In genomic region chr10:124183617-124184016, GRCh38 we compare ENCODE assay signal across 15 cellular contexts.
DNase-seq lines count a peak whose midpoint lies in the region; ATAC-seq and TF ChIP-seq lines count a peak whose summit lies in the region.
"Had no signal": no experiment of that assay in that cellular context is flagged by ENCODE, and none has a peak within 500 bp of the region (broad histone marks: within the 10 kb centered on the region; RNA-seq: fewer than 3 reads in every experiment).

No MANE protein-coding gene starts in this region.

- no peaks in the 10 kb centered on the region for H3K36me3 ChIP-seq in DND-41 (ENCODE audit: insufficient read depth, low read length)

- H2AFZ ChIP-seq in DND-41 (ENCODE audit: low read depth, low read length) = no peak overlapping the region

- TF ChIP-seq CTCF in DND-41 (IDR thresholded peaks at IDR 0.05; ENCODE audit: borderline replicate concordance, extremely low read depth, low read length, poor library complexity, severe bottlenecking) = no peak
- TF ChIP-seq CTCF in osteocyte (IDR thresholded peaks at IDR 0.05) = no peak

- ATAC-seq in DND-41 (ENCODE audit: insufficient read depth, low read depth) = peak; percentile 55
- ATAC-seq in HG02970 (IDR thresholded peaks at IDR 0.05; ENCODE audit: low FRiP score, unreplicated experiment) = no peak
- no peak for ATAC-seq in GM19397 (IDR thresholded peaks at IDR 0.05; ENCODE audit: unreplicated experiment)
- ATAC-seq: GM12878 had no signal

- no peak overlapping the region for H3K4me3 Mint-ChIP-seq in osteocyte (ENCODE audit: unreplicated experiment)
- H3K4me3 Mint-ChIP-seq: CD4-positive, alpha-beta memory T cell had no signal

- H3K4me3 ChIP-seq in DND-41 (ENCODE audit: low read depth in 1 of 2, low read length in 2 of 2) = no peak overlapping the region
- H3K4me3 ChIP-seq in Jurkat, Clone E6-1 (ENCODE audit: low read length) = no peak overlapping the region
- H3K4me3 ChIP-seq: GM12878 had no signal

- H3K79me2 ChIP-seq in DND-41 (ENCODE audit: insufficient read depth, low read length) = no peaks in the 10 kb centered on the region

- H3K36me3 Mint-ChIP-seq in osteocyte (ENCODE audit: unreplicated experiment) = no peaks in the 10 kb centered on the region
- H3K36me3 Mint-ChIP-seq: CD4-positive, alpha-beta memory T cell had no signal

- peaks cover 8% of the 10 kb centered on the region for H3K27me3 Mint-ChIP-seq in osteocyte (ENCODE audit: unreplicated experiment)
- H3K27me3 Mint-ChIP-seq: CD4-positive, alpha-beta memory T cell had no signal

- no peaks in the 10 kb centered on the region for H4K20me1 ChIP-seq in DND-41 (ENCODE audit: insufficient read depth, low read length)

- H3K9me3 ChIP-seq in DND-41 (ENCODE audit: insufficient read depth, low read length, severe bottlenecking) = no peaks in the 10 kb centered on the region

- no peaks in the 10 kb centered on the region for H3K4me1 ChIP-seq in DND-41 (ENCODE audit: insufficient read depth, low read length)

- peaks cover 2% of the 10 kb centered on the region for H3K9me3 Mint-ChIP-seq in osteocyte (ENCODE audit: unreplicated experiment)

- no peak for DNase-seq in DND-41
- peak; percentile 20 for DNase-seq in Jurkat, Clone E6-1 (ENCODE audit: low read depth, low spot score)
- peak; percentile 37 for DNase-seq in mesenteric fat pad (ENCODE audit: low spot score)
- peak; percentile 49 for DNase-seq in osteocyte (ENCODE audit: extremely low spot score, unreplicated experiment)
- DNase-seq: C1 segment of cervical spinal cord; Calu3; CD4-positive, alpha-beta memory T cell; COR-L47; EL; GDM1; H7; HCEC 1CT had no signal

- H3K27ac ChIP-seq in DND-41 (ENCODE audit: low read length) = no peak overlapping the region

- no peak overlapping the region for H3K9ac ChIP-seq in DND-41 (ENCODE audit: low read depth, low read length)

- H3K27ac Mint-ChIP-seq in osteocyte (ENCODE audit: unreplicated experiment) = no peak overlapping the region
- H3K27ac Mint-ChIP-seq: CD4-positive, alpha-beta memory T cell had no signal

- H3K27me3 ChIP-seq in DND-41 (ENCODE audit: insufficient read depth, low read length, poor library complexity) = no peaks in the 10 kb centered on the region

- peaks cover 14% of the 10 kb centered on the region for H3K4me1 Mint-ChIP-seq in osteocyte (ENCODE audit: unreplicated experiment)
- H3K4me1 Mint-ChIP-seq: CD4-positive, alpha-beta memory T cell had no signal

- no peak overlapping the region for H3K4me2 ChIP-seq in DND-41 (ENCODE audit: insufficient read depth, low read length)
